26 cellular contexts compared by ENCODE assay signal in the genomic region with DNA sequence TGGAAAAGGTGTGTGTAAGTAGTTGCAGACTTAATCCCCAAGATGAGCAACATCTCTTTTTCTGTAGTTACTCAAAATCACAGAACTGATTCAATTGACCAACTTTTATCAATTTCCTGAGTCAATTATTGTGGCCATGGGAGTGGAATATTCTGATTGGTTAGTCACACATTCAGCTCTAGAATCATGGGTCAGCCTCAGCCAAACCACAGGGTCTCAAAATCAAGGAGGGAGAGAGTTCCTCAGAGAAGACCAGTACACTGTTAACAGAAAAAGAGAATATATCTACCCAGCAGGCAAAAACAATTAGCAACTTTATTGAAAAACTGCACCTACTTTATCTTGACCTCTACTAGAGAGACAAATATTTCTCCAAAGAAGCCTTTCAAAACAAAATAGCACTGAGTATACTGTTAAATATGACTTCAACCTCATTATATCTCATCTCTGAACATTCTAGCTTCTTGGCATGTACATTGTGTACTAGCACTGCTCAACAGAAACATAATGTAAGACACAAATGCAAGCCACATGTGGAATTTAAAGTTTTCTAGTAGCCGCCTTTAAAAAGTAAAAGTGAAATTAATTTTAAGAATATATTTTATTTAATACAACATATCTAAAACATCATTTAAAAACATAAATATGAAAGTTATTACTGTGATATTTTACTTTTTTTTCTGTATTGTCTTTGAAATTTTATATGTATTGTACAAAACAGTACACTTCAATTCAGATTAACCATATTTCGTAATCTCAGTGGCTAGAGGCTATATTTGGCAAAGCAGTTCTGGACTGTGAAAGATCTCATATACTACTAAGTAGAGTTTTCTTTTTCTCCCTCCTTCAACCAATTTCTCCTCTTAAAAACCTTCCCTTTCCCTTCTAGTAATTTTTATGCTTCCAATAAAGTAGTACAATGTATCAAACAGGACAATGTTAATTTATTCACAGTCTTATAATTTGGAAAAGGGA. TPM values are rescaled to one million over a fixed set of nuclear protein-coding genes. Genes with fewer than 3 reads are reported as not detected.
DNase-seq lines count a peak whose midpoint lies in the region; ATAC-seq, FAIRE-seq and TF ChIP-seq lines count a peak whose summit lies in the region.
"Had no signal": no experiment of that assay in that cellular context is flagged by ENCODE, and none has a peak within 500 bp of the region (broad histone marks: within the 10 kb centered on the region; RNA-seq: fewer than 3 reads in every experiment).

No MANE protein-coding gene starts in this region.

- H3K36me3 ChIP-seq in kidney (ENCODE audit: control insufficient read depth in 1 of 2, insufficient read depth in 2 of 2, low read length in 2 of 2): no peaks in the 10 kb centered on the region
- H3K36me3 ChIP-seq: cardiac muscle cell, tibial nerve had no signal

- H3K4me1 ChIP-seq in kidney (ENCODE audit: control insufficient read depth in 1 of 2, insufficient read depth in 1 of 2, low read depth in 1 of 2, low read length in 2 of 2): no peaks in the 10 kb centered on the region
- H3K4me1 ChIP-seq: tibial nerve had no signal

- TF ChIP-seq CTCF in D721Med (IDR thresholded peaks at IDR 0.05; ENCODE audit: insufficient read depth, missing control alignments) (no peak), kidney (IDR thresholded peaks at IDR 0.05; ENCODE audit: borderline replicate concordance, extremely low read depth, insufficient read depth) (no peak)

- H3K9me3 ChIP-seq in kidney (ENCODE audit: control insufficient read depth in 1 of 2, low read length in 2 of 2): no peaks in the 10 kb centered on the region
- H3K9me3 ChIP-seq: tibial nerve had no signal

- H3K27ac ChIP-seq in kidney (ENCODE audit: low read depth in 2 of 2, low read length in 2 of 2): no peak overlapping the region
- H3K27ac ChIP-seq: cardiac muscle cell, tibial nerve had no signal

- no peak overlapping the region for H3K4me3 ChIP-seq in kidney (ENCODE audit: low read length in 2 of 2)
- H3K4me3 ChIP-seq: cardiac muscle cell, lung, tibial nerve had no signal

- no peak for DNase-seq in D721Med (ENCODE audit: insufficient read length, low spot score)
- DNase-seq in MV-4-11 (lab: John Stamatoyannopoulos, UW): peak; percentile 45
- peak; percentile 47 for DNase-seq in dedifferentiated amniotic fluid mesenchymal stem cell (ENCODE audit: extremely low spot score)
- DNase-seq in kidney: no peak
- no peak for DNase-seq in DMS53 (lab: John Stamatoyannopoulos, UW)
- DNase-seq in HTR-8/SVneo (ENCODE audit: insufficient read length, low spot score): no peak
- no peak for DNase-seq in hepatic stellate cell (ENCODE audit: low spot score)
- DNase-seq: activated CD4-positive, alpha-beta T cell treated with anti-CD3 and anti-CD28 coated beads for 48 hours; activated CD8-positive, alpha-beta memory T cell treated with anti-CD3 and anti-CD28 coated beads, Interleukin-2, amount 10 ng/mL, durations not matched to agents 7 days and 5 days; activated naive CD4-positive, alpha-beta T cell treated with anti-CD3 and anti-CD28 coated beads for 36 hours; activated T-cell treated with anti-CD3 and anti-CD28 coated beads, Interleukin-2, amount 50 U/mL, for 72 hours; CD4-positive, alpha-beta T cell; DMS 273 treated with DMSO at 0.1 percent for 48 hours; hypothalamus; NCI-H1417 treated with DMSO at 0.1 percent for 48 hours; right cardiac atrium; stimulated activated CD4-positive, alpha-beta T cell treated with anti-CD3 and anti-CD28 coated beads, Interleukin-15, amount 100 ng/mL, for 24 hours; stimulated activated naive CD8-positive, alpha-beta T cell treated with anti-CD3 and anti-CD28 coated beads, Interleukin-15, amount 100 ng/mL, for 72 hours; T-helper 17 cell had no signal

- no peak for ATAC-seq in GM21576 (IDR thresholded peaks at IDR 0.05; ENCODE audit: unreplicated experiment)
- ATAC-seq: activated CD8-positive, alpha-beta memory T cell treated with anti-CD3 and anti-CD28 coated beads, Interleukin-2, amount 10 ng/mL, durations not matched to agents 7 days and 5 days; activated T-cell treated with anti-CD3 and anti-CD28 coated beads, Interleukin-2, amount 50 U/mL, for 72 hours; Panc1; stimulated activated naive CD8-positive, alpha-beta T cell treated with anti-CD3 and anti-CD28 coated beads, Interleukin-15, amount 100 ng/mL, for 72 hours; T-helper 17 cell had no signal

- H3K9ac ChIP-seq in kidney (ENCODE audit: low read length in 2 of 2): no peak overlapping the region

- FAIRE-seq in D721Med (lab: Jason Lieb, UNC): peak; percentile 66
- peak; percentile 47 for FAIRE-seq in kidney (lab: Jason Lieb, UNC)
- no peak for FAIRE-seq in HTR-8/SVneo (lab: Jason Lieb, UNC)
- FAIRE-seq: endothelial cell of umbilical vein, frontal cortex had no signal

- intact Hi-C loops in kidney (cut with DNase I): no loop called here

RNA-seq across cellular contexts. Expression of a gene that starts 11.8 kb away (rescaled TPM):
- total RNA-seq in kidney: 13.7 TPM
- 2.8 TPM for polyA plus RNA-seq in kidney (ENCODE audit: insufficient read depth, low read depth, low replicate concordance)

Comparison
In these comparisons a context has a peak if more than half of its experiments do, and no peak if none do; other contexts are left out.
1. DNase-seq: peak in MV-4-11 (single experiment) and dedifferentiated amniotic fluid mesenchymal stem cell (single experiment); none in D721Med (single experiment), kidney (single experiment), DMS53 (single experiment), HTR-8/SVneo (single experiment) and hepatic stellate cell (single experiment).